In the genomic region with DNA sequence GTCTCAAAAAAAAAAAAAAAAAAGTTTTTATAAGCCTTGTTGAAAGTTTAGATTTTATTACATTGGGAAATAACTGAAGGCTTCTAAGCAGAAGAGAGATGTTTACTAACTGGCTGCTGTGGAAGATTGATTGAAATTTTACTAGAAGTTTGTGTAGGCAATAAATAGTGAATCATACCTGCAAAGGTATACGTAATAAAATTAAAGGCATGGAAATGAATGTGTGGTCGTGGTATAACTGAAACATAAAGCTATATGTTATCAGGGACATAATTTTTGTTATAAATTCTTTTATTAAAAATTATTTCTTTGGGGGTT, we compare ENCODE assay signal across 1 cellular context.
TF ChIP-seq lines count a peak whose summit lies in the region.

No MANE protein-coding gene starts in this region.

TF ChIP-seq in HEK293, 187 proteins besides CTCF, POLR2A, EP300 and RAD21 (continued from another document):
- TF ChIP-seq ZNF621 (tag by site-specific recombination; IDR thresholded peaks at IDR 0.05) (no peak), ZNF529 (tag by site-specific recombination; IDR thresholded peaks at IDR 0.05; ENCODE audit: insufficient replicate concordance) (no peak)
- TF ChIP-seq, protein P1, sequence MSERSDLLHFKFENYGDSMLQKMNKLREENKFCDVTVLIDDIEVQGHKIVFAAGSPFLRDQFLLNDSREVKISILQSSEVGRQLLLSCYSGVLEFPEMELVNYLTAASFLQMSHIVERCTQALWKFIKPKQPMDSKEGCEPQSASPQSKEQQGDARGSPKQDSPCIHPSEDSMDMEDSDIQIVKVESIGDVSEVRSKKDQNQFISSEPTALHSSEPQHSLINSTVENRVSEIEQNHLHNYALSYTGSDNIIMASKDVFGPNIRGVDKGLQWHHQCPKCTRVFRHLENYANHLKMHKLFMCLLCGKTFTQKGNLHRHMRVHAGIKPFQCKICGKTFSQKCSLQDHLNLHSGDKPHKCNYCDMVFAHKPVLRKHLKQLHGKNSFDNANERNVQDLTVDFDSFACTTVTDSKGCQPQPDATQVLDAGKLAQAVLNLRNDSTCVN (tag by site-specific recombination; optimal IDR thresholded peaks at IDR 0.05): peak; percentile 3
